ENCODE assay signal across 11 cellular contexts in genomic region chr14:55780156-55780946, GRCh38.
DNase-seq lines count a peak whose midpoint lies in the region; ATAC-seq and TF ChIP-seq lines count a peak whose summit lies in the region.
"Had no signal": no experiment of that assay in that cellular context is flagged by ENCODE, and none has a peak within 500 bp of the region (broad histone marks: within the 10 kb centered on the region; RNA-seq: fewer than 3 reads in every experiment).

No MANE protein-coding gene starts in this region.

- H3K27ac Mint-ChIP-seq in endodermal cell = no peak overlapping the region

- no peaks in the 10 kb centered on the region for H3K4me1 Mint-ChIP-seq in endodermal cell

- no peak overlapping the region for H3K4me3 Mint-ChIP-seq in endodermal cell

- intact Hi-C loops in body of pancreas (cut with DNase I) = no loop called here
- intact Hi-C loops in right cardiac atrium (cut with DNase I) = no loop called here
- intact Hi-C loops in testis (cut with DNase I; ENCODE audit: low total_unique reads) = no loop called here

- TF ChIP-seq POLR2A in body of pancreas (IDR thresholded peaks at IDR 0.05) = peak in 2 of 3 donors; percentile 26 to 42
- TF ChIP-seq POLR2A in testis (IDR thresholded peaks at IDR 0.05) = no peak

- H3K27me3 ChIP-seq in body of pancreas (no peaks in the 10 kb centered on the region), right cardiac atrium (ENCODE audit: control insufficient read depth, insufficient read depth) (no peaks in the 10 kb centered on the region), testis (no peaks in the 10 kb centered on the region), endodermal cell (ENCODE audit: control insufficient read depth, insufficient read depth, low read length, poor library complexity, severe bottlenecking) (no peaks in the 10 kb centered on the region)
- H3K27me3 ChIP-seq: spleen had no signal

- ATAC-seq in body of pancreas (peak; percentile 88), right cardiac atrium (peak; percentile 94 to 95), HG02610 (IDR thresholded peaks at IDR 0.05; ENCODE audit: unreplicated experiment) (no peak), GM18867 (IDR thresholded peaks at IDR 0.05; ENCODE audit: unreplicated experiment) (no peak)

- TF ChIP-seq CTCF in body of pancreas (IDR thresholded peaks at IDR 0.05) = no peak
- no peak for TF ChIP-seq CTCF in testis (IDR thresholded peaks at IDR 0.05)
- TF ChIP-seq CTCF in endodermal cell (conservative IDR thresholded peaks at IDR 0.05) = no peak

- H3K9ac ChIP-seq in endodermal cell (ENCODE audit: extremely low read depth, low read length, poor library complexity, severe bottlenecking) = no peak overlapping the region
- H3K9ac ChIP-seq: KMS-11 had no signal

- no peaks in the 10 kb centered on the region for H3K27me3 Mint-ChIP-seq in endodermal cell (ENCODE audit: insufficient read depth)

- no peaks in the 10 kb centered on the region for H3K36me3 Mint-ChIP-seq in endodermal cell (ENCODE audit: low read depth)

- peak overlapping the region; percentile 71 to 87 (median 80) for H3K27ac ChIP-seq in body of pancreas
- peak overlapping the region; percentile 34 for H3K27ac ChIP-seq in right cardiac atrium (ENCODE audit: low read length)
- no peak overlapping the region for H3K27ac ChIP-seq in testis
- H3K27ac ChIP-seq in endodermal cell (ENCODE audit: low read depth, low read length) = no peak overlapping the region
- H3K27ac ChIP-seq: KMS-11, spleen had no signal

- peaks cover 7% of the 10 kb centered on the region for H3K4me1 ChIP-seq in body of pancreas
- peaks cover 2% of the 10 kb centered on the region for H3K4me1 ChIP-seq in right cardiac atrium (ENCODE audit: control insufficient read depth, insufficient read depth, low read length)
- peaks cover 5% of the 10 kb centered on the region for H3K4me1 ChIP-seq in testis
- no peaks in the 10 kb centered on the region for H3K4me1 ChIP-seq in endodermal cell (ENCODE audit: control insufficient read depth, insufficient read depth, low read length)

- DNase-seq in HS-27A (ENCODE audit: low read depth) (peak; percentile 76), body of pancreas (peak; percentile 73 to 87 (median 82)), right cardiac atrium (peak; percentile 67 to 81 (median 72)), testis (peak; percentile 18), COLO668 (lab: John Stamatoyannopoulos, UW; ENCODE audit: unreplicated experiment) (no peak), endodermal cell (no peak)
- DNase-seq: activated T-cell treated with anti-CD3 and anti-CD28 coated beads, Interleukin-2, amount 50 U/mL, for 48 hours; spleen had no signal

- no peaks in the 10 kb centered on the region for H3K9me3 Mint-ChIP-seq in endodermal cell

- H3K9me3 ChIP-seq in body of pancreas (no peaks in the 10 kb centered on the region), right cardiac atrium (ENCODE audit: control insufficient read depth, low read length) (no peaks in the 10 kb centered on the region), testis (no peaks in the 10 kb centered on the region), endodermal cell (ENCODE audit: control insufficient read depth, low read length) (no peaks in the 10 kb centered on the region)
- H3K9me3 ChIP-seq: spleen had no signal

- 41 to 43% methylated on average over 8 of the region's 8 CpGs for WGBS in body of pancreas, 2 donors
- WGBS in right cardiac atrium = 17% methylated on average over 8 of the region's 8 CpGs
- 36 to 44% methylated on average over 8 of the region's 8 CpGs for WGBS in testis, 2 donors
- 83 to 92% methylated on average over 6 to 8 of the region's 8 CpGs for WGBS in endodermal cell (ENCODE audit: insufficient coverage in 1 of 2, insufficient read length in 1 of 2), 2 experiments

- no peaks in the 10 kb centered on the region for H3K36me3 ChIP-seq in body of pancreas (replicated peaks in 1 of 2; ENCODE audit: insufficient read depth in 1 of 2, low read depth in 2 of 2)
- no peaks in the 10 kb centered on the region for H3K36me3 ChIP-seq in testis (ENCODE audit: low read depth, missing control alignments)
- no peaks in the 10 kb centered on the region for H3K36me3 ChIP-seq in endodermal cell (ENCODE audit: control insufficient read depth, insufficient read depth, low read length)
- H3K36me3 ChIP-seq: spleen had no signal

- no peak overlapping the region for H3K4me3 ChIP-seq in body of pancreas
- no peak overlapping the region for H3K4me3 ChIP-seq in right cardiac atrium (ENCODE audit: low read length)
- no peak overlapping the region for H3K4me3 ChIP-seq in testis
- no peak overlapping the region for H3K4me3 ChIP-seq in endodermal cell (ENCODE audit: low read length)
- H3K4me3 ChIP-seq: spleen had no signal

Comparison
In these comparisons a context has a peak if more than half of its experiments do, and no peak if none do; other contexts are left out.
1. DNase-seq: peak in HS-27A (single experiment), body of pancreas (4 of 4), right cardiac atrium (3 of 3) and testis (single experiment); none in COLO668 (single experiment) and endodermal cell (single experiment).
2. ATAC-seq: peak in body of pancreas (single experiment) and right cardiac atrium (2 of 2); none in HG02610 (single experiment) and GM18867 (single experiment).
3. H3K27ac ChIP-seq: peak in body of pancreas (4 of 4) and right cardiac atrium (single experiment); none in testis (0 of 2) and endodermal cell (single experiment).